9 cellular contexts compared by ENCODE assay signal in the genomic region with DNA sequence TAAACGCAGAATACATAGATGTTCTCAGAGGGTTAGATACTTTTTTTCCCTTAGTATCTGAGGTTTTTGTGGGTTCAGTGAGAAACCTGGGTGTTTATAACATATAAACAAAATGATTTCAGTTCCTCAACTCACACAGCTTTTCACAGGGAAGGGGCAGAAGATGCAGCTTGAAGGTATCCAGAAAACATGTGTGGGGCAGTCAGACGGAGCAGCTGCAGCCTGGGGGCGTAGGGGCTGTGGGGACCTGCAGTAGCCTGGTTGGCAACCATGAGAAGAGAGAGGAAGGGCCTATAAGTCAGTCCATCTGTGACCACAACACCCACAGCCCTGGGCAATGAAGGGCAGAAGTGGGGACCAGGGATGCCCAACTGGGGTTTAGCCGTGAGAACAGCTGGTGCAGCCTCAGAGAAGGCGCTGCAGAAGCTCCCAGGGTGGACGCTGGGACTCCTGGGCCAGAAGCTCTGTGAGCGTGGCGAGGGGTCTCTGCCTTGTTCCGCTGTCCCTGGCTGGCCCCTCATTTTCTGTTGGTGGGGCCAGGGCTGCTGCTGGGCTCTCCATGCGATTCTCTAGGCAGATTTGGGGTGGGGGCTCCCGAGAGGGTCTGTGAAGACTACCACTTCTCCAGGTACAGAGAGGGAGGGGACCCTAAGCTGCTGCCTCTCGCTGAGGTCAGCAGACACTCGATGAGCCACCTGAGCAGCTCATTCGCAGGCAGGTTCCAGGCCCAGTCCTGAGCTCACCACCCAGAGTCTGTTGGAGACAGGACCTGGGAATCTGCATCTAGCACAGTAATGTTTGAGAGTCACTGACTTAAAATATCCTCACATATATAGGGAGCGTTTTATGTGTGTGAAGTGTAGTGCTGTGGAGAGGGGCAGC.
DNase-seq lines count a peak whose midpoint lies in the region; ATAC-seq and FAIRE-seq lines count a peak whose summit lies in the region.
"Had no signal": no experiment of that assay in that cellular context is flagged by ENCODE, and none has a peak within 500 bp of the region (broad histone marks: within the 10 kb centered on the region; RNA-seq: fewer than 3 reads in every experiment).

No MANE protein-coding gene starts in this region.

- peaks cover 1 to 3% of the 10 kb centered on the region in 2 donors for H3K4me1 ChIP-seq in small intestine (ENCODE audit: control insufficient read depth in 2 of 2, insufficient read depth in 1 of 2, low read depth in 1 of 2, low read length in 1 of 2)

- H3K27ac ChIP-seq in small intestine (ENCODE audit: low read depth in 1 of 2, low read length in 1 of 2): peak overlapping the region; percentile 38 to 66

- H3K9me3 ChIP-seq in small intestine (ENCODE audit: control insufficient read depth, low read depth): no peaks in the 10 kb centered on the region
- H3K9me3 ChIP-seq: tibial nerve had no signal

- DNase-seq in small intestine: peak; percentile 36
- DNase-seq in superior temporal gyrus (ENCODE audit: extremely low spot score): no peak
- no peak for DNase-seq in activated naive CD4-positive, alpha-beta T cell treated with anti-CD3 and anti-CD28 coated beads, Interleukin-2, amount 50 U/mL, for 16 hours
- DNase-seq in NCI-H1436 treated with DMSO at 0.1 percent for 48 hours (lab: John Stamatoyannopoulos, UW): no peak
- DNase-seq: NCI-H1694 treated with DMSO at 0.1 percent for 48 hours had no signal

- no peak for FAIRE-seq in small intestine (lab: Jason Lieb, UNC)

- 84 to 97% (median 88%) methylated on average over 14 to 15 of the region's 15 CpGs for WGBS in small intestine, 3 donors

- H3K27me3 ChIP-seq in small intestine (ENCODE audit: control insufficient read depth in 2 of 2, insufficient read depth in 2 of 2, low read length in 2 of 2): no peaks in the 10 kb centered on the region
- H3K27me3 ChIP-seq: tibial nerve had no signal

- ATAC-seq in GM19023 (IDR thresholded peaks at IDR 0.05; ENCODE audit: unreplicated experiment): peak; percentile 30
- ATAC-seq in HG02610 (IDR thresholded peaks at IDR 0.05; ENCODE audit: unreplicated experiment): peak; percentile 32
- ATAC-seq in HG03575 (IDR thresholded peaks at IDR 0.05; ENCODE audit: extremely low read depth, insufficient number of reproducible peaks, low FRiP score, unreplicated experiment): peak; percentile 23

- no peaks in the 10 kb centered on the region for H3K36me3 ChIP-seq in small intestine (ENCODE audit: control insufficient read depth in 2 of 2, insufficient read depth in 2 of 2, low read length in 2 of 2)

- no peak overlapping the region for H3K4me3 ChIP-seq in small intestine (ENCODE audit: low read depth in 1 of 2, low read length in 2 of 2)
- H3K4me3 ChIP-seq: tibial nerve had no signal
